ENCODE assay signal across 10 cellular contexts in the genomic region with DNA sequence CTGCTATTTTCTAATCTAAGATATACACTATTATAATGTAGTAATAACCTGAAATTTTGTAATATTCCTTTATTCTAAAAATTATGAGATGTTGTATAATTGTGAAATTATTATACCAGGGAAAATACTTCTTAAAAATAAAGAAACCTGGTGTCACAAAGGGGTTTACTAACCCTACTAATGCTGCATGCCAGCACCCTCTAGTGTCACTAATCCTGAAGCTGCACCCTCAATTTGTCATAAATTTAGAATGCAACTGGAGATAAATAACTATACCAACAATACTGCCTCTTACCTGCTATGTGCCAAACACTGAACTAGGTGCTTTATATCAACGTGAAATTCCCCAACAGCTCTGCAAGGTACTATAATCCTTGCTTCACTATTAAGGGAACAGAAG. TPM values are rescaled to one million over a fixed set of nuclear protein-coding genes. Genes with fewer than 3 reads are reported as not detected.
DNase-seq lines count a peak whose midpoint lies in the region; ATAC-seq, FAIRE-seq and TF ChIP-seq lines count a peak whose summit lies in the region.
"Had no signal": no experiment of that assay in that cellular context is flagged by ENCODE, and none has a peak within 500 bp of the region (broad histone marks: within the 10 kb centered on the region; RNA-seq: fewer than 3 reads in every experiment).

No MANE protein-coding gene starts in this region.

- H3K4me1 Mint-ChIP-seq in osteocyte (ENCODE audit: unreplicated experiment), result no peaks in the 10 kb centered on the region
- H3K4me1 Mint-ChIP-seq: activated naive CD8-positive, alpha-beta T cell treated with anti-CD3 and anti-CD28 coated beads, Interleukin-2, amount 10 ng/mL, durations not matched to agents 7 days and 5 days had no signal

- H3K36me3 Mint-ChIP-seq in osteocyte (ENCODE audit: unreplicated experiment), result peaks cover 23% of the 10 kb centered on the region

- no peak overlapping the region for H3K27ac Mint-ChIP-seq in osteocyte (ENCODE audit: unreplicated experiment)
- H3K27ac Mint-ChIP-seq: activated naive CD8-positive, alpha-beta T cell treated with anti-CD3 and anti-CD28 coated beads, Interleukin-2, amount 10 ng/mL, durations not matched to agents 7 days and 5 days had no signal

- TF ChIP-seq CTCF in NB4 (IDR thresholded peaks at IDR 0.05; ENCODE audit: low read depth, low read length) (peak; percentile 55), osteocyte (IDR thresholded peaks at IDR 0.05) (peak; percentile 60)

- DNase-seq in NCI-H1092 treated with DMSO at 0.1 percent for 48 hours (lab: John Stamatoyannopoulos, UW) (peak; percentile 1), NCI-H1092 (lab: John Stamatoyannopoulos, UW) (no peak), NB4 (ENCODE audit: low read depth) (peak; percentile 44), osteocyte (ENCODE audit: extremely low spot score, unreplicated experiment) (no peak), small intestine (no peak)
- DNase-seq: activated naive CD8-positive, alpha-beta T cell treated with anti-CD3 and anti-CD28 coated beads, Interleukin-2, amount 10 ng/mL, durations not matched to agents 7 days and 5 days had no signal

- H3K9me3 Mint-ChIP-seq in osteocyte (ENCODE audit: unreplicated experiment), result no peaks in the 10 kb centered on the region
- H3K9me3 Mint-ChIP-seq: activated naive CD8-positive, alpha-beta T cell treated with anti-CD3 and anti-CD28 coated beads, Interleukin-2, amount 10 ng/mL, durations not matched to agents 7 days and 5 days had no signal

- no peaks in the 10 kb centered on the region for H3K4me1 ChIP-seq in small intestine (ENCODE audit: control insufficient read depth in 2 of 2, insufficient read depth in 1 of 2, low read depth in 1 of 2, low read length in 1 of 2)
- H3K4me1 ChIP-seq: BLaER1 treated with 17β-estradiol and CSF1 and Interleukin-3, amounts not matched to agents 10 nM and 100 nM had no signal

- H3K4me3 Mint-ChIP-seq in osteocyte (ENCODE audit: unreplicated experiment), result no peak overlapping the region
- H3K4me3 Mint-ChIP-seq: activated naive CD8-positive, alpha-beta T cell treated with anti-CD3 and anti-CD28 coated beads, Interleukin-2, amount 10 ng/mL, durations not matched to agents 7 days and 5 days had no signal

- 31 to 75% (median 43%) methylated on average over 1 of the region's 1 CpG for WGBS in small intestine, 3 donors

- FAIRE-seq in colon (lab: Jason Lieb, UNC), result peak; percentile 71
- no peak for FAIRE-seq in small intestine (lab: Jason Lieb, UNC)

- no peak for TF ChIP-seq POLR2A in NB4 (IDR thresholded peaks at IDR 0.05; ENCODE audit: extremely low read depth, insufficient read length)

- H3K27ac ChIP-seq in small intestine (ENCODE audit: low read depth in 1 of 2, low read length in 1 of 2), result no peak overlapping the region
- H3K27ac ChIP-seq: BLaER1 treated with 17β-estradiol and CSF1 and Interleukin-3, amounts not matched to agents 10 nM and 100 nM had no signal

- no peak for ATAC-seq in HG03521 (IDR thresholded peaks at IDR 0.05; ENCODE audit: unreplicated experiment)
- no peak for ATAC-seq in HG03095 (IDR thresholded peaks at IDR 0.05; ENCODE audit: unreplicated experiment)

- H3K27me3 ChIP-seq in small intestine (ENCODE audit: control insufficient read depth in 2 of 2, insufficient read depth in 2 of 2, low read length in 2 of 2), result no peaks in the 10 kb centered on the region
- H3K27me3 ChIP-seq: BLaER1 treated with 17β-estradiol and CSF1 and Interleukin-3, amounts not matched to agents 10 nM and 100 nM had no signal

- H3K4me3 ChIP-seq in NB4 (ENCODE audit: low read depth, low read length), result no peak overlapping the region
- no peak overlapping the region for H3K4me3 ChIP-seq in small intestine (ENCODE audit: low read depth in 1 of 2, low read length in 2 of 2)
- H3K4me3 ChIP-seq: BLaER1 treated with 17β-estradiol and CSF1 and Interleukin-3, amounts not matched to agents 10 nM and 100 nM had no signal

- peaks cover 10 to 15% of the 10 kb centered on the region in 2 donors for H3K36me3 ChIP-seq in small intestine (ENCODE audit: control insufficient read depth in 2 of 2, insufficient read depth in 2 of 2, low read length in 2 of 2)

- H3K27me3 Mint-ChIP-seq in osteocyte (ENCODE audit: unreplicated experiment), result no peaks in the 10 kb centered on the region
- H3K27me3 Mint-ChIP-seq: activated naive CD8-positive, alpha-beta T cell treated with anti-CD3 and anti-CD28 coated beads, Interleukin-2, amount 10 ng/mL, durations not matched to agents 7 days and 5 days had no signal

- no peaks in the 10 kb centered on the region for H3K9me3 ChIP-seq in small intestine (ENCODE audit: control insufficient read depth, low read depth)
- H3K9me3 ChIP-seq: BLaER1 treated with 17β-estradiol and CSF1 and Interleukin-3, amounts not matched to agents 10 nM and 100 nM had no signal

RNA-seq across cellular contexts. Expression of gene TM9SF3, which starts 30.8 kb away (rescaled TPM):
- total RNA-seq in osteocyte, result 150 and 151 TPM in 2 replicates
- polyA plus RNA-seq in small intestine, result 10 to 100 TPM; 30.3 to 91.1 (median 34.0) TPM

RNA-seq across cellular contexts. Expression of gene TLL2, which starts 42.3 kb away (rescaled TPM):
- 0.18 TPM in 1 of 2 replicates, not detected in the other for total RNA-seq in osteocyte
- polyA plus RNA-seq in small intestine, result under 1 TPM in 2 of 3 donors, not detected in 1; 0.46 to 0.54 TPM
- total RNA-seq: activated naive CD8-positive, alpha-beta T cell treated with anti-CD3 and anti-CD28 coated beads, Interleukin-2, amount 10 ng/mL, durations not matched to agents 7 days and 5 days had no signal

Comparison
In these comparisons a context has a peak if more than half of its experiments do, and no peak if none do; other contexts are left out.
1. DNase-seq: peak in NCI-H1092 treated with DMSO at 0.1 percent for 48 hours (single experiment) and NB4 (single experiment); none in NCI-H1092 (single experiment), osteocyte (single experiment) and small intestine (single experiment).